In genomic region chr15:68354923-68355322, GRCh38 we compare ENCODE assay signal across 12 cellular contexts.
DNase-seq lines count a peak whose midpoint lies in the region; ATAC-seq and TF ChIP-seq lines count a peak whose summit lies in the region.
"Had no signal": no experiment of that assay in that cellular context is flagged by ENCODE, and none has a peak within 500 bp of the region (broad histone marks: within the 10 kb centered on the region; RNA-seq: fewer than 3 reads in every experiment).

No MANE protein-coding gene starts in this region.

- H3K27ac ChIP-seq in AG04450 (ENCODE audit: low read depth, low read length): peak overlapping the region; percentile 78
- H3K27ac ChIP-seq: Peyer's patch, suprapubic skin had no signal

- H3K27me3 Mint-ChIP-seq in HFFc6 (ENCODE audit: insufficient read depth): peaks cover 10% of the 10 kb centered on the region
- no peaks in the 10 kb centered on the region for H3K27me3 Mint-ChIP-seq in activated T-helper 2 cell treated with anti-CD3 and anti-CD28 coated beads, Interferon-gamma antibody, Interleukin-2, Interleukin-4, amounts not matched to agents 10 μg/mL and 5 μg/mL and 100 μg/mL, durations not matched to agents 14 hours and 24 hours and 36 hours (ENCODE audit: low read depth)
- peaks cover 8% of the 10 kb centered on the region for H3K27me3 Mint-ChIP-seq in activated CD4-positive, alpha-beta memory T cell treated with anti-CD3 and anti-CD28 coated beads, Interleukin-2, amount 10 ng/mL, durations not matched to agents 7 days and 5 days

- H3K9me3 Mint-ChIP-seq in HFFc6: peaks cover 11% of the 10 kb centered on the region
- H3K9me3 Mint-ChIP-seq in activated T-helper 2 cell treated with anti-CD3 and anti-CD28 coated beads, Interferon-gamma antibody, Interleukin-2, Interleukin-4, amounts not matched to agents 10 μg/mL and 5 μg/mL and 100 μg/mL, durations not matched to agents 14 hours and 24 hours and 36 hours: peaks cover 16% of the 10 kb centered on the region
- peaks cover 17% of the 10 kb centered on the region for H3K9me3 Mint-ChIP-seq in activated CD4-positive, alpha-beta memory T cell treated with anti-CD3 and anti-CD28 coated beads, Interleukin-2, amount 10 ng/mL, durations not matched to agents 7 days and 5 days

- intact Hi-C loops in activated T-helper 2 cell treated with anti-CD3 and anti-CD28 coated beads, Interferon-gamma antibody, Interleukin-2, Interleukin-4, amounts not matched to agents 10 μg/mL and 5 μg/mL and 100 μg/mL, durations not matched to agents 14 hours and 24 hours and 36 hours (cut with micrococcal nuclease): no loop called here

- no peaks in the 10 kb centered on the region for H3K27me3 ChIP-seq in AG04450 (ENCODE audit: control insufficient read depth, insufficient read depth, low read length)
- H3K27me3 ChIP-seq: Peyer's patch, suprapubic skin had no signal

- peak overlapping the region; percentile 94 for H3K27ac Mint-ChIP-seq in HFFc6
- H3K27ac Mint-ChIP-seq in activated T-helper 2 cell treated with anti-CD3 and anti-CD28 coated beads, Interferon-gamma antibody, Interleukin-2, Interleukin-4, amounts not matched to agents 10 μg/mL and 5 μg/mL and 100 μg/mL, durations not matched to agents 14 hours and 24 hours and 36 hours: peak overlapping the region; percentile 4
- H3K27ac Mint-ChIP-seq in activated CD4-positive, alpha-beta memory T cell treated with anti-CD3 and anti-CD28 coated beads, Interleukin-2, amount 10 ng/mL, durations not matched to agents 7 days and 5 days: no peak overlapping the region

- peaks cover 17% of the 10 kb centered on the region; the same call in 1 of the 2 replicates for H3K9me3 ChIP-seq in AG04450 (ENCODE audit: control insufficient read depth, insufficient read depth, low read length)
- H3K9me3 ChIP-seq: Peyer's patch, suprapubic skin had no signal

- DNase-seq in AG04450 (ENCODE audit: low read depth, low spot score) (peak; percentile 88), HFFc6 (peak; percentile 79), hepatic stellate cell (ENCODE audit: low spot score) (peak; percentile 65), putamen (ENCODE audit: low spot score) (no peak), NCI-H2029 treated with DMSO at 0.1 percent for 48 hours (lab: John Stamatoyannopoulos, UW) (no peak)
- no peak for DNase-seq in activated T-helper 2 cell treated with anti-CD3 and anti-CD28 coated beads, Interferon-gamma antibody, Interleukin-2, Interleukin-4, amounts not matched to agents 10 μg/mL and 5 μg/mL and 100 μg/mL, durations not matched to agents 14 hours and 24 hours and 36 hours (ENCODE audit: low spot score)
- no peak for DNase-seq in activated CD4-positive, alpha-beta memory T cell treated with anti-CD3 and anti-CD28 coated beads, Interleukin-2, amount 10 ng/mL, durations not matched to agents 7 days and 5 days
- DNase-seq: effector memory CD4-positive, alpha-beta T cell; Peyer's patch; stimulated activated CD4-positive, alpha-beta T cell treated with anti-CD3 and anti-CD28 coated beads, Interleukin-12 subunit alpha, Interleukin-12 subunit beta, amount 100 ng/mL, for 4 hours had no signal

- CTCF ChIA-PET in AG04450 (lab: Charles Lee): interaction anchor here (0.7 kb wide), 1 partner anchor 48 kb away, joined by 3 read pairs; no protein-coding TSS in a partner anchor
- CTCF ChIA-PET in activated CD4-positive, alpha-beta memory T cell treated with anti-CD3 and anti-CD28 coated beads, Interleukin-2, amount 10 ng/mL, durations not matched to agents 7 days and 5 days (lab: Charles Lee): interaction anchor here (1.5 kb wide), 1 partner anchor 48 kb away, joined by 3 read pairs; no protein-coding TSS in a partner anchor

- POLR2A ChIA-PET in AG04450 (lab: Yijun Ruan, JAX): interaction anchor here (1.2 kb wide), 1 partner anchor 77 kb away, joined by 3 read pairs; the partner anchor contains the start of gene FEM1B
- POLR2A ChIA-PET in activated CD4-positive, alpha-beta memory T cell treated with anti-CD3 and anti-CD28 coated beads, Interleukin-2, amount 10 ng/mL, durations not matched to agents 7 days and 5 days (lab: Charles Lee): no interaction called here

- peaks cover 39% of the 10 kb centered on the region for H3K4me1 Mint-ChIP-seq in HFFc6 (ENCODE audit: low read depth)
- H3K4me1 Mint-ChIP-seq in activated T-helper 2 cell treated with anti-CD3 and anti-CD28 coated beads, Interferon-gamma antibody, Interleukin-2, Interleukin-4, amounts not matched to agents 10 μg/mL and 5 μg/mL and 100 μg/mL, durations not matched to agents 14 hours and 24 hours and 36 hours (ENCODE audit: low read depth): peaks cover 25% of the 10 kb centered on the region
- H3K4me1 Mint-ChIP-seq in activated CD4-positive, alpha-beta memory T cell treated with anti-CD3 and anti-CD28 coated beads, Interleukin-2, amount 10 ng/mL, durations not matched to agents 7 days and 5 days: peaks cover 21% of the 10 kb centered on the region

- TF ChIP-seq CTCF in AG04450 (IDR thresholded peaks at IDR 0.05; ENCODE audit: low read depth, low read length) (no peak), HFFc6 (IDR thresholded peaks at IDR 0.05) (no peak)

- peaks cover 10% of the 10 kb centered on the region for H3K36me3 Mint-ChIP-seq in HFFc6 (ENCODE audit: low read depth)
- H3K36me3 Mint-ChIP-seq in activated T-helper 2 cell treated with anti-CD3 and anti-CD28 coated beads, Interferon-gamma antibody, Interleukin-2, Interleukin-4, amounts not matched to agents 10 μg/mL and 5 μg/mL and 100 μg/mL, durations not matched to agents 14 hours and 24 hours and 36 hours (ENCODE audit: low read depth): peaks cover 40% of the 10 kb centered on the region
- peaks cover 9% of the 10 kb centered on the region for H3K36me3 Mint-ChIP-seq in activated CD4-positive, alpha-beta memory T cell treated with anti-CD3 and anti-CD28 coated beads, Interleukin-2, amount 10 ng/mL, durations not matched to agents 7 days and 5 days (ENCODE audit: low read depth)

- ATAC-seq in HG02840 (IDR thresholded peaks at IDR 0.05; ENCODE audit: low FRiP score, unreplicated experiment): no peak

- H3K4me3 ChIP-seq in AG04450 (ENCODE audit: low read depth, low read length): no peak overlapping the region
- H3K4me3 ChIP-seq: Peyer's patch, suprapubic skin had no signal

- peak overlapping the region; percentile 68 for H3K4me3 Mint-ChIP-seq in HFFc6
- no peak overlapping the region for H3K4me3 Mint-ChIP-seq in activated T-helper 2 cell treated with anti-CD3 and anti-CD28 coated beads, Interferon-gamma antibody, Interleukin-2, Interleukin-4, amounts not matched to agents 10 μg/mL and 5 μg/mL and 100 μg/mL, durations not matched to agents 14 hours and 24 hours and 36 hours (ENCODE audit: low read depth)
- H3K4me3 Mint-ChIP-seq in activated CD4-positive, alpha-beta memory T cell treated with anti-CD3 and anti-CD28 coated beads, Interleukin-2, amount 10 ng/mL, durations not matched to agents 7 days and 5 days: no peak overlapping the region

Comparison
In these comparisons a context has a peak if more than half of its experiments do, and no peak if none do; other contexts are left out.
1. DNase-seq: peak in AG04450 (single experiment), HFFc6 (single experiment) and hepatic stellate cell (single experiment); none in activated T-helper 2 cell treated with anti-CD3 and anti-CD28 coated beads, Interferon-gamma antibody, Interleukin-2, Interleukin-4, amounts not matched to agents 10 μg/mL and 5 μg/mL and 100 μg/mL, durations not matched to agents 14 hours and 24 hours and 36 hours (single experiment), putamen (single experiment), activated CD4-positive, alpha-beta memory T cell treated with anti-CD3 and anti-CD28 coated beads, Interleukin-2, amount 10 ng/mL, durations not matched to agents 7 days and 5 days (single experiment) and NCI-H2029 treated with DMSO at 0.1 percent for 48 hours (single experiment).